8 cellular contexts compared by ENCODE assay signal in the genomic region with DNA sequence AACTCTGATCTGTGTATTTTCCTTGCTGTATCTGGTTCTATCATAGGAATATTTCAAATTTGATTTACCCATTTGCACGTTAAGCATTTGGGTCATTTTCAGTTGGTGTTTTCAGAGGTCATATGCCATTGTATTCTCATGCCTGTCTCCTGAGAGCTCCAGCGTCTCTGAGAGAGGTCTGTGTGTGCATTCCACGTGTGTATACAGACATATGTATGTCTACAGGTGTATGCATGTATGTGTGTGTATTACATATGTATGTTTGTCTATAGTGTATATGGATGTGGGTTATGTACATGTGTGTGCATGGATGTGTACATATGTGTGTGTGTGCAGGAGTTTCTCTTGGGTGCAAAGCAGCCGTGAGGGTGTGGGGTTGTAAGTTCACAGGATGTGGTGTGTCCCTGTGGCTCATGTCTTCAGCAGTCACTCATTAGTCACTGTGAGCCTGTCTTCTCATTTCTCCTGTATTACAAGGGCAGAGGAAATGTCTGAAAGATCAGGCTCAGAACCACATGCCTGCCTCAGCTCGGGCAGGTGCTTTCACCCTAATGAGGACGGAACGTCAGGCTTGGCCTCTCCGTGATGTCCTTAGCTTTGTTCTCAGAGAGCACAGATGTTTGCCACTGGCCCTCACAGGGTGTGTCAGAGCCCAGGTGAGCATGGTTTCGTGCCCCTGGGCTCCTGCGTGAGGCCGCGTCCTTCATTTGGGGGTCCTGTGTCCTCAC.
DNase-seq lines count a peak whose midpoint lies in the region; ATAC-seq lines count a peak whose summit lies in the region.

No MANE protein-coding gene starts in this region.

- H3K9me3 Mint-ChIP-seq in activated naive CD4-positive, alpha-beta T cell treated with anti-CD3 and anti-CD28 coated beads, Interleukin-2, amount 50 U/mL, for 24 hours = no peaks in the 10 kb centered on the region

- DNase-seq in activated T-cell treated with anti-CD3 and anti-CD28 coated beads for 24 hours (ENCODE audit: low read depth) (peak; percentile 11), LHCN-M2 (ENCODE audit: low read depth) (peak; percentile 68), myocyte (ENCODE audit: low read depth) (peak; percentile 32), NCI-H446 treated with DMSO at 0.1 percent for 48 hours (lab: John Stamatoyannopoulos, UW) (no peak), NCI-H345 (lab: John Stamatoyannopoulos, UW) (no peak)
- DNase-seq in activated T-cell treated with anti-CD3 and anti-CD28 coated beads, Interleukin-2, amount 50 U/mL, for 1 hour = no peak

- H3K36me3 Mint-ChIP-seq in activated naive CD4-positive, alpha-beta T cell treated with anti-CD3 and anti-CD28 coated beads, Interleukin-2, amount 50 U/mL, for 24 hours = peaks cover 2% of the 10 kb centered on the region

- ATAC-seq in GM19395 (IDR thresholded peaks at IDR 0.05; ENCODE audit: unreplicated experiment) = no peak

- peak overlapping the region; percentile 24 for H3K27ac Mint-ChIP-seq in activated naive CD4-positive, alpha-beta T cell treated with anti-CD3 and anti-CD28 coated beads, Interleukin-2, amount 50 U/mL, for 24 hours

- H3K4me1 Mint-ChIP-seq in activated naive CD4-positive, alpha-beta T cell treated with anti-CD3 and anti-CD28 coated beads, Interleukin-2, amount 50 U/mL, for 24 hours = peaks cover 30% of the 10 kb centered on the region

- no peaks in the 10 kb centered on the region for H3K27me3 Mint-ChIP-seq in activated naive CD4-positive, alpha-beta T cell treated with anti-CD3 and anti-CD28 coated beads, Interleukin-2, amount 50 U/mL, for 24 hours

- peak overlapping the region; percentile 0 for H3K4me3 Mint-ChIP-seq in activated naive CD4-positive, alpha-beta T cell treated with anti-CD3 and anti-CD28 coated beads, Interleukin-2, amount 50 U/mL, for 24 hours

Comparison
In these comparisons a context has a peak if more than half of its experiments do, and no peak if none do; other contexts are left out.
1. DNase-seq: peak in activated T-cell treated with anti-CD3 and anti-CD28 coated beads for 24 hours (single experiment), LHCN-M2 (single experiment) and myocyte (single experiment); none in activated T-cell treated with anti-CD3 and anti-CD28 coated beads, Interleukin-2, amount 50 U/mL, for 1 hour (single experiment), NCI-H446 treated with DMSO at 0.1 percent for 48 hours (single experiment) and NCI-H345 (single experiment).